1 cellular context compared by ENCODE assay signal in the genomic region with DNA sequence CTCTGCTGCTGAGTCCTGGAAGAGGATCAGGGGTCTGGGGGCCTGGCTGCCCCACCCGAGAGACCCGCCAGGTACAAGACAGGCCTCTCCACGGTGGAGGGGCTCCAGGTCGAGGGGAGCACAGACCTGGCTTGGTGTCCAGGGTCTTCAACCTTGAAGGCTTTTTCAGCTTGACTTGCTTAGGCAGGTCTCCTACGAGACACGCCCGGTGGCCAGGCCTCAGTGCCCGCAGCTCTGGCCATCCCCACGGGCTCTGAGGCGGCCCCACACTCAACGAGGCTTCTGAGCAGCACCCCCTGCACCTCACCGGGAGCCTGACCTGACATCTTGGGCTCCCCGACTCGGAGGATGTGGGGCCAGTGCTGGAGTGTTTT.
A peak's percentile ranks its signal among the peaks of the same experiment; 100 is the strongest.
TF ChIP-seq lines count a peak whose summit lies in the region.

No MANE protein-coding gene starts in this region.

TF ChIP-seq in K562, 482 proteins besides CTCF, POLR2A, EP300 and RAD21:
- TF ChIP-seq POLR2G (IDR thresholded peaks at IDR 0.05; ENCODE audit: low read depth, low read length) (peak; percentile 19; the same call in 1 of the 2 replicates), EGR1 (conservative IDR thresholded peaks at IDR 0.05) (no peak), SP1 (CRISPR knock-in tag; IDR thresholded peaks at IDR 0.05) (no peak), C11orf30 (IDR thresholded peaks at IDR 0.05; ENCODE audit: low read depth) (no peak)
